13 cellular contexts compared by ENCODE assay signal in the genomic region with DNA sequence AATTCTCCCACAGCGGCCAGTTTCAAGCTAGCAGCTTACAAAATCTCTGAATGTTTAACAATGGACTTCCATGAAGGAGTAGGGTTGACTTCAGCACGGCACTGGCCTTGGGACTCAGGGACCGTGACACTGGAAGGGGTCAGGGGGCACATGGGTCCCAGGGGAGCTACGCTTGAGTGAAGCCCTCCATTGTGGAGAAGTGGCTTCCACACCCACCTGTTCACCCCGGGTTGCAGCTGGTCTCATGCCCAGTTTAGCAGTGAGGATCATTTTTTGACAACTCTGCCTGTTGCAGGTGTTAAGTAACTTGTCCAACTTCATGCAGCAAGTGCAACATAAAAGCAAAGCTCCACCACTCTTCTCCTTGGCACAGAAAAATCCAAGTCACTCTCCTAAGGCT.
A peak's percentile ranks its signal among the peaks of the same experiment; 100 is the strongest.
DNase-seq lines count a peak whose midpoint lies in the region; ATAC-seq, FAIRE-seq and TF ChIP-seq lines count a peak whose summit lies in the region.
"Had no signal": no experiment of that assay in that cellular context is flagged by ENCODE, and none has a peak within 500 bp of the region (broad histone marks: within the 10 kb centered on the region; RNA-seq: fewer than 3 reads in every experiment).

No MANE protein-coding gene starts in this region.

- H3K27ac ChIP-seq in astrocyte (ENCODE audit: low read depth, low read length), result no peak overlapping the region
- H3K27ac ChIP-seq in lower lobe of right lung, result peak overlapping the region; percentile 3
- H3K27ac ChIP-seq in upper lobe of left lung, result no peak overlapping the region

- TF ChIP-seq EP300 in upper lobe of left lung (IDR thresholded peaks at IDR 0.05), result no peak

- FAIRE-seq in astrocyte (lab: Jason Lieb, UNC) (no peak), frontal cortex (lab: Jason Lieb, UNC) (no peak)
- FAIRE-seq: GM18507 had no signal

- no peaks in the 10 kb centered on the region for H3K36me3 Mint-ChIP-seq in activated naive CD8-positive, alpha-beta T cell
- H3K36me3 Mint-ChIP-seq in activated naive CD8-positive, alpha-beta T cell treated with anti-CD3 and anti-CD28 coated beads for 36 hours, result no peaks in the 10 kb centered on the region
- peaks cover 5% of the 10 kb centered on the region for H3K36me3 Mint-ChIP-seq in astrocyte (ENCODE audit: low read depth, unreplicated experiment)

- no peaks in the 10 kb centered on the region for H3K36me3 ChIP-seq in astrocyte (ENCODE audit: insufficient read depth, low read length)
- H3K36me3 ChIP-seq in lower lobe of right lung, result no peaks in the 10 kb centered on the region
- no peaks in the 10 kb centered on the region for H3K36me3 ChIP-seq in upper lobe of left lung

- H4K20me1 ChIP-seq in astrocyte (ENCODE audit: insufficient read depth, low read length), result peaks cover 20% of the 10 kb centered on the region

- H3K4me2 ChIP-seq in astrocyte (ENCODE audit: low read length), result peak overlapping the region; percentile 89

- intact Hi-C loops in lower lobe of right lung (cut with DNase I), result no loop called here

- peak overlapping the region; percentile 78 for H3K9ac ChIP-seq in astrocyte (ENCODE audit: low read length)

- WGBS in upper lobe of left lung, 2 donors, result 67 to 73% methylated on average over 1 to 5 of the region's 5 CpGs

- no peak for DNase-seq in activated naive CD8-positive, alpha-beta T cell treated with anti-CD3 and anti-CD28 coated beads for 36 hours
- DNase-seq in astrocyte (ENCODE audit: low read depth), result no peak
- no peak for DNase-seq in lower lobe of right lung
- no peak for DNase-seq in upper lobe of left lung
- no peak for DNase-seq in frontal cortex (ENCODE audit: low spot score in 2 of 2)
- DNase-seq: H7, hippocampal formation, NCI-H2227 treated with DMSO at 0.1 percent for 48 hours, T-helper 9 cell had no signal

- no peaks in the 10 kb centered on the region for H3K9me3 Mint-ChIP-seq in activated naive CD8-positive, alpha-beta T cell (ENCODE audit: low read depth)
- H3K9me3 Mint-ChIP-seq in activated naive CD8-positive, alpha-beta T cell treated with anti-CD3 and anti-CD28 coated beads for 36 hours, result no peaks in the 10 kb centered on the region
- H3K9me3 Mint-ChIP-seq in astrocyte (ENCODE audit: unreplicated experiment), result no peaks in the 10 kb centered on the region

- peaks cover 9% of the 10 kb centered on the region for H3K4me1 Mint-ChIP-seq in activated naive CD8-positive, alpha-beta T cell (ENCODE audit: low read depth)
- H3K4me1 Mint-ChIP-seq in activated naive CD8-positive, alpha-beta T cell treated with anti-CD3 and anti-CD28 coated beads for 36 hours, result peaks cover 9% of the 10 kb centered on the region
- H3K4me1 Mint-ChIP-seq in astrocyte (ENCODE audit: low read depth, unreplicated experiment), result no peaks in the 10 kb centered on the region

- H3K4me1 ChIP-seq in astrocyte (ENCODE audit: insufficient read depth, low read length), result peaks cover 16% of the 10 kb centered on the region
- no peaks in the 10 kb centered on the region for H3K4me1 ChIP-seq in lower lobe of right lung
- H3K4me1 ChIP-seq in upper lobe of left lung, result peaks cover 0 to 6% (median 1%) of the 10 kb centered on the region in 4 donors

- no peak overlapping the region for H3K27ac Mint-ChIP-seq in activated naive CD8-positive, alpha-beta T cell
- H3K27ac Mint-ChIP-seq in activated naive CD8-positive, alpha-beta T cell treated with anti-CD3 and anti-CD28 coated beads for 36 hours, result no peak overlapping the region
- H3K27ac Mint-ChIP-seq in astrocyte (ENCODE audit: unreplicated experiment), result no peak overlapping the region

- peak in 1 of 2 donors; percentile 45 for ATAC-seq in lower lobe of right lung
- peak in 1 of 2 donors; percentile 27 for ATAC-seq in upper lobe of left lung (ENCODE audit: low FRiP score in 2 of 2)
- no peak for ATAC-seq in HG02884 (IDR thresholded peaks at IDR 0.05; ENCODE audit: unreplicated experiment)
- no peak for ATAC-seq in GM21619 (IDR thresholded peaks at IDR 0.05; ENCODE audit: unreplicated experiment)

- TF ChIP-seq POLR2A in upper lobe of left lung (IDR thresholded peaks at IDR 0.05), result no peak

- TF ChIP-seq CTCF in astrocyte (IDR thresholded peaks at IDR 0.05; ENCODE audit: insufficient read depth, low read depth, low read length) (no peak), lower lobe of right lung (IDR thresholded peaks at IDR 0.05) (no peak), upper lobe of left lung (IDR thresholded peaks at IDR 0.05) (no peak)

- H3K79me2 ChIP-seq in astrocyte (ENCODE audit: insufficient read depth, low read length), result no peaks in the 10 kb centered on the region

- no peaks in the 10 kb centered on the region for H3K27me3 ChIP-seq in astrocyte (ENCODE audit: insufficient read depth, low read length)
- no peaks in the 10 kb centered on the region for H3K27me3 ChIP-seq in lower lobe of right lung (ENCODE audit: low read depth)
- no peaks in the 10 kb centered on the region for H3K27me3 ChIP-seq in upper lobe of left lung

- no peak overlapping the region for H2AFZ ChIP-seq in astrocyte (ENCODE audit: low read depth, low read length)

- H3K27me3 Mint-ChIP-seq in activated naive CD8-positive, alpha-beta T cell, result no peaks in the 10 kb centered on the region
- no peaks in the 10 kb centered on the region for H3K27me3 Mint-ChIP-seq in activated naive CD8-positive, alpha-beta T cell treated with anti-CD3 and anti-CD28 coated beads for 36 hours
- peaks cover 4% of the 10 kb centered on the region for H3K27me3 Mint-ChIP-seq in astrocyte (ENCODE audit: low read depth, unreplicated experiment)

- no peaks in the 10 kb centered on the region for H3K9me3 ChIP-seq in astrocyte (ENCODE audit: insufficient read depth, low read depth, low read length)
- H3K9me3 ChIP-seq in lower lobe of right lung, result no peaks in the 10 kb centered on the region
- H3K9me3 ChIP-seq in upper lobe of left lung, result no peaks in the 10 kb centered on the region

- peak overlapping the region; percentile 68 for H3K4me3 Mint-ChIP-seq in activated naive CD8-positive, alpha-beta T cell
- H3K4me3 Mint-ChIP-seq in activated naive CD8-positive, alpha-beta T cell treated with anti-CD3 and anti-CD28 coated beads for 36 hours, result no peak overlapping the region
- no peak overlapping the region for H3K4me3 Mint-ChIP-seq in astrocyte (ENCODE audit: unreplicated experiment)

- H3K4me3 ChIP-seq in astrocyte (ENCODE audit: insufficient read depth, low read depth, low read length) (peak overlapping the region; percentile 61), lower lobe of right lung (peak overlapping the region; percentile 39), upper lobe of left lung (peak overlapping the region in 3 of 4 donors; percentile 12 to 32 (median 29))
